Comparison of ENCODE assay signal across 9 cellular contexts in the genomic region with DNA sequence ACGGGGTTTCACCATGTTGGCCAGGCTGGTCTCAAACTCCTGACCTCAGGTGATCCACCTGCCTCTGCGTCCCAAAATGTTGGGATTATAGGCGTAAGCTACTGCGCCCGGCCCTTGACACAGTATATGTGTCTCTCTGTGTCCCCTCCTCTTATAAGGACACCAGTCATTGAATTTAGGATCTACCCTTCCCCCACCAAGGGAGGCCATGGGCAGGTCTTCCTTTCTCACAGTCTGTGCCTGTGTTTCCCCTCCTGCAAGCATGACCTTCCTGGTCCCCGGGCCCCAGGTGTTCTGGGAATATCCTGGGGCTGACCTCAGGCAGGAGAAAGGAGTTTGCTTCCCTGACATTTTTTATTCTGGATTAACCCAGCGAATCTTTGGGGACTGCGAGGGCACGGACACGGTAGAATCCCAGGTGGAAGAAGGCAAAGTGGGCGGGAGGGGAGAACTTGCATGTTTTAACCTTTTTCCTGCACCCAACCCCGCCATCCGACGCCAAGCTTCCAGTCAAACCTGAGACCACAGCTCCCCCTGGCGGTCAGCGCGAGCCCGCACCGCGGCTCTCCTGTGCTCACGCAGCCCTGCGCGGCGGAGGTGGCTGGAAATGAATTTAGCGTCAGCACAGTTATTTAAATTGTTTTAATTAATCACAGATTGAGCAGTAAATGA. TPM values are rescaled to one million over a fixed set of nuclear protein-coding genes. Genes with fewer than 3 reads are reported as not detected.
DNase-seq lines count a peak whose midpoint lies in the region; ATAC-seq and TF ChIP-seq lines count a peak whose summit lies in the region.
"Had no signal": no experiment of that assay in that cellular context is flagged by ENCODE, and none has a peak within 500 bp of the region (broad histone marks: within the 10 kb centered on the region; RNA-seq: fewer than 3 reads in every experiment).

No MANE protein-coding gene starts in this region.

- H3K36me3 ChIP-seq in SJSA1 = no peaks in the 10 kb centered on the region
- no peaks in the 10 kb centered on the region for H3K36me3 ChIP-seq in sigmoid colon

- H3K4me1 Mint-ChIP-seq in activated naive CD8-positive, alpha-beta T cell treated with anti-CD3 and anti-CD28 coated beads, Interleukin-2, amount 50 U/mL, for 24 hours = no peaks in the 10 kb centered on the region

- no peak overlapping the region for H3K4me3 Mint-ChIP-seq in activated naive CD8-positive, alpha-beta T cell treated with anti-CD3 and anti-CD28 coated beads, Interleukin-2, amount 50 U/mL, for 24 hours

- TF ChIP-seq CTCF in sigmoid colon (IDR thresholded peaks at IDR 0.05) = peak in 3 of 4 experiments; percentile 65 to 67 (median 66)

- WGBS in sigmoid colon, 2 donors = 22 to 25% methylated on average over 25 of the region's 25 CpGs

- no peak overlapping the region for H3K27ac ChIP-seq in SJSA1
- no peak overlapping the region for H3K27ac ChIP-seq in sigmoid colon

- H3K27me3 ChIP-seq in SJSA1 (replicated peaks) (no peaks in the 10 kb centered on the region; the same call in 1 of the 2 replicates), sigmoid colon (peaks cover 0 to 18% (median 10%) of the 10 kb centered on the region in 3 donors)

- H3K36me3 Mint-ChIP-seq in activated naive CD8-positive, alpha-beta T cell treated with anti-CD3 and anti-CD28 coated beads, Interleukin-2, amount 50 U/mL, for 24 hours (ENCODE audit: low read depth) = no peaks in the 10 kb centered on the region

- DNase-seq in COLO829 (ENCODE audit: low spot score) (peak; percentile 66), SJSA1 (ENCODE audit: low read depth in 1 of 2, low spot score in 2 of 2) (peak; percentile 19 to 66), hypothalamus (lab: John Stamatoyannopoulos, UW) (peak in 46 of 51 donors; percentile 1 to 77 (median 36)), sigmoid colon (no peak)
- peak; percentile 82 for DNase-seq in activated naive CD8-positive, alpha-beta T cell treated with anti-CD3 and anti-CD28 coated beads, Interleukin-2, amount 50 U/mL, for 24 hours

- no peaks in the 10 kb centered on the region for H3K4me1 ChIP-seq in SJSA1 (replicated peaks)
- no peaks in the 10 kb centered on the region for H3K4me1 ChIP-seq in sigmoid colon

- H3K9me3 Mint-ChIP-seq in activated naive CD8-positive, alpha-beta T cell treated with anti-CD3 and anti-CD28 coated beads, Interleukin-2, amount 50 U/mL, for 24 hours = no peaks in the 10 kb centered on the region

- peak; percentile 53 for ATAC-seq in HG03439 (IDR thresholded peaks at IDR 0.05; ENCODE audit: unreplicated experiment)
- ATAC-seq in activated naive CD8-positive, alpha-beta T cell treated with anti-CD3 and anti-CD28 coated beads, Interleukin-2, amount 50 U/mL, for 24 hours = no peak
- no peak for ATAC-seq in HG03342 (IDR thresholded peaks at IDR 0.05; ENCODE audit: unreplicated experiment)
- no peak for ATAC-seq in GM18909 (IDR thresholded peaks at IDR 0.05; ENCODE audit: poor library complexity, unreplicated experiment)

- TF ChIP-seq POLR2A in sigmoid colon (IDR thresholded peaks at IDR 0.05) = no peak

- no peak for TF ChIP-seq EP300 in sigmoid colon (IDR thresholded peaks at IDR 0.05)

- no peaks in the 10 kb centered on the region for H3K9me3 ChIP-seq in SJSA1 (replicated peaks)
- H3K9me3 ChIP-seq in sigmoid colon = peaks cover 0 to 3% (median 0%) of the 10 kb centered on the region in 4 donors

- H3K27me3 Mint-ChIP-seq in activated naive CD8-positive, alpha-beta T cell treated with anti-CD3 and anti-CD28 coated beads, Interleukin-2, amount 50 U/mL, for 24 hours = peaks cover 36% of the 10 kb centered on the region

- no peak overlapping the region for H3K4me3 ChIP-seq in SJSA1
- H3K4me3 ChIP-seq in sigmoid colon = no peak overlapping the region

- intact Hi-C loops in sigmoid colon (cut with DNase I) = loop anchor here (10.0 kb wide), 1 partner anchor 1719 kb away; no protein-coding TSS in a partner anchor

- no peak overlapping the region for H3K27ac Mint-ChIP-seq in activated naive CD8-positive, alpha-beta T cell treated with anti-CD3 and anti-CD28 coated beads, Interleukin-2, amount 50 U/mL, for 24 hours

RNA-seq across cellular contexts. Expression of gene ISX, which starts 42.1 kb away (rescaled TPM):
- not detected in 2 replicates for total RNA-seq in SJSA1 (2014; rRNA removed; shearing (Covaris generic))
- total RNA-seq in sigmoid colon = under 1 TPM in 1 of 4 donors, not detected in 3; 0.83 TPM
- 10 to 100 TPM; 36.0 to 73.8 (median 46.8) TPM for polyA plus RNA-seq in sigmoid colon
- total RNA-seq: temporal lobe had no signal
